In genomic region chr5:158599132-158599531, GRCh38 we compare ENCODE assay signal across 17 cellular contexts.
A peak's percentile ranks its signal among the peaks of the same experiment; 100 is the strongest.
DNase-seq lines count a peak whose midpoint lies in the region; ATAC-seq and TF ChIP-seq lines count a peak whose summit lies in the region.
"Had no signal": no experiment of that assay in that cellular context is flagged by ENCODE, and none has a peak within 500 bp of the region (broad histone marks: within the 10 kb centered on the region; RNA-seq: fewer than 3 reads in every experiment).

No MANE protein-coding gene starts in this region.

- peaks cover 2% of the 10 kb centered on the region for H3K9me3 ChIP-seq in MG63
- H3K9me3 ChIP-seq in gastrocnemius medialis, result no peaks in the 10 kb centered on the region
- H3K9me3 ChIP-seq: colonic mucosa, stomach, uterus had no signal

- intact Hi-C loops in gastrocnemius medialis (cut with DNase I; ENCODE audit: low total_unique reads), result no loop called here

- H3K27ac ChIP-seq in gastrocnemius medialis (no peak overlapping the region), RWPE1 (no peak overlapping the region)
- H3K27ac ChIP-seq: colonic mucosa, stomach, uterus had no signal

- TF ChIP-seq POLR2A in gastrocnemius medialis (IDR thresholded peaks at IDR 0.05), result no peak

- CTCF ChIA-PET in RWPE1 (lab: Yijun Ruan, JAX), result no interaction called here

- H3K4me1 ChIP-seq in gastrocnemius medialis, result no peaks in the 10 kb centered on the region
- H3K4me1 ChIP-seq: colonic mucosa, stomach, uterus had no signal

- TF ChIP-seq CTCF in gastrocnemius medialis (IDR thresholded peaks at IDR 0.05 in 4 of 5, conservative IDR thresholded peaks at IDR 0.05 in 1 of 5) (no peak), GM13977 (IDR thresholded peaks at IDR 0.05; ENCODE audit: extremely low read depth, insufficient read depth, missing control alignments) (no peak), RWPE1 (conservative IDR thresholded peaks at IDR 0.05; ENCODE audit: low read depth) (no peak)

- peak; percentile 13 for DNase-seq in COLO829 (ENCODE audit: low spot score)
- DNase-seq in MG63, result peak; percentile 58
- peak; percentile 79 for DNase-seq in fibroblast of gingiva (ENCODE audit: low read depth)
- peak; percentile 58 for DNase-seq in myocyte (ENCODE audit: low read depth)
- no peak for DNase-seq in gastrocnemius medialis
- no peak for DNase-seq in GM13977 (ENCODE audit: low spot score)
- DNase-seq in RWPE1 (ENCODE audit: low spot score), result no peak
- DNase-seq: activated CD4-positive, alpha-beta memory T cell treated with anti-CD3 and anti-CD28 coated beads, Interleukin-2, amount 10 ng/mL, durations not matched to agents 7 days and 5 days; colonic mucosa; DMS79; mammary epithelial cell; NCI-H1930; NCI-H524 treated with DMSO at 0.1 percent for 48 hours; stomach; uterus had no signal

- in situ Hi-C loops in gastrocnemius medialis (cut with MboI; ENCODE audit: low sequenced_read_pairs in 4 of 4), result no loop called here
- in situ Hi-C loops in GM13977 (cut with MboI; ENCODE audit: low pct_unique_long_range_greater_than_20kb, low sequenced_read_pairs, unreplicated experiment), result no loop called here

- H3K27me3 ChIP-seq in MG63, result no peaks in the 10 kb centered on the region
- no peaks in the 10 kb centered on the region for H3K27me3 ChIP-seq in gastrocnemius medialis
- H3K27me3 ChIP-seq: BLaER1 treated with 17β-estradiol and CSF1 and Interleukin-3, amounts not matched to agents 10 nM and 100 nM; colonic mucosa; stomach; uterus had no signal

- H3K36me3 ChIP-seq in MG63 (no peaks in the 10 kb centered on the region), gastrocnemius medialis (no peaks in the 10 kb centered on the region)
- H3K36me3 ChIP-seq: colonic mucosa, stomach, uterus had no signal

- POLR2A ChIA-PET in RWPE1 (lab: Yijun Ruan, JAX; ENCODE audit: low non-redundant PET), result no interaction called here

- ATAC-seq in HG03039 (IDR thresholded peaks at IDR 0.05; ENCODE audit: unreplicated experiment) (no peak), gastrocnemius medialis (no peak)

- H3K4me3 ChIP-seq in MG63, result no peak overlapping the region
- no peak overlapping the region for H3K4me3 ChIP-seq in gastrocnemius medialis
- H3K4me3 ChIP-seq: BLaER1 treated with 17β-estradiol and CSF1 and Interleukin-3, amounts not matched to agents 10 nM and 100 nM; colonic mucosa; stomach; uterus had no signal

Comparison
In these comparisons a context has a peak if more than half of its experiments do, and no peak if none do; other contexts are left out.
1. DNase-seq: peak in COLO829 (single experiment), MG63 (single experiment), fibroblast of gingiva (single experiment) and myocyte (single experiment); none in gastrocnemius medialis (0 of 2), GM13977 (single experiment) and RWPE1 (single experiment).